Comparison of ENCODE assay signal across 29 cellular contexts in genomic region chr10:53939654-53940053, GRCh38.
"Had no signal": no experiment of that assay in that cellular context is flagged by ENCODE, and none has a peak within 500 bp of the region (broad histone marks: within the 10 kb centered on the region; RNA-seq: fewer than 3 reads in every experiment).

No MANE protein-coding gene starts in this region.

- H3K27me3 ChIP-seq: stomach, suprapubic skin, testis, thyroid gland, tibial artery, tibial nerve, transverse colon, upper lobe of left lung, upper lobe of right lung, uterus, vagina had no signal

- H3K36me3 ChIP-seq: stomach, suprapubic skin, thoracic aorta, thyroid gland, tibial artery, tibial nerve, transverse colon, upper lobe of left lung, upper lobe of right lung, uterus, vagina had no signal

- ATAC-seq: stimulated activated effector memory CD8-positive, alpha-beta T cell treated with anti-CD3 and anti-CD28 coated beads, Interleukin-12 subunit alpha, Interleukin-12 subunit beta, amount 100 ng/mL, for 72 hours; stimulated activated memory B cell treated with anti-CD40 and anti-IgM and Interleukin-4, amounts not matched to agents 10 μg/mL and 1 μg/mL and 100 μg/mL, for 72 hours; stimulated activated naive B cell treated with anti-CD40 and anti-IgM and Interleukin-4, amounts not matched to agents 10 μg/mL and 1 μg/mL and 100 μg/mL, for 72 hours; stimulated activated naive CD8-positive, alpha-beta T cell treated with anti-CD3 and anti-CD28 coated beads, Interleukin-15, amount 100 ng/mL, for 72 hours; stimulated activated naive CD8-positive, alpha-beta T cell treated with anti-CD3 and anti-CD28 coated beads, Interleukin-15, Interleukin-2, amounts not matched to agents 100 U/mL and 50 U/mL, for 24 hours; upper lobe of right lung had no signal

- H3K27ac ChIP-seq: stomach, suprapubic skin, testis, thoracic aorta, thyroid gland, tibial artery, tibial nerve, transverse colon, upper lobe of left lung, upper lobe of right lung, uterus, vagina had no signal

- FAIRE-seq: urothelium cell line had no signal

- H3K9me3 ChIP-seq: stomach, suprapubic skin, testis, thoracic aorta, thyroid gland, tibial artery, tibial nerve, transverse colon, upper lobe of left lung, upper lobe of right lung, uterus, vagina had no signal

- DNase-seq: stimulated activated CD4-positive, alpha-beta T cell treated with anti-CD3 and anti-CD28 coated beads, Interleukin-2, amount 100 ng/mL, for 48 hours; stimulated activated CD4-positive, alpha-beta T cell treated with anti-CD3 and anti-CD28 coated beads, Interleukin-4, amount 100 ng/mL, for 1 hour; stimulated activated CD4-positive, alpha-beta T cell treated with anti-CD3 and anti-CD28 coated beads, Interleukin-4, amount 100 ng/mL, for 24 hours; stimulated activated CD4-positive, alpha-beta T cell treated with anti-CD3 and anti-CD28 coated beads, Interleukin-4, amount 100 ng/mL, for 4 hours; stimulated activated CD8-positive, alpha-beta memory T cell treated with anti-CD3 and anti-CD28 coated beads, Interleukin-4, amount 100 ng/mL, for 48 hours; stimulated activated naive B cell treated with anti-CD40 and anti-IgM and Interleukin-4, amounts not matched to agents 10 μg/mL and 1 μg/mL and 100 μg/mL, for 72 hours; stimulated activated naive CD4-positive, alpha-beta T cell; stimulated activated naive CD4-positive, alpha-beta T cell treated with Interleukin-2 at 50 U/mL for 16 hours; stimulated activated naive CD8-positive, alpha-beta T cell treated with anti-CD3 and anti-CD28 coated beads, Interleukin-15, amount 100 ng/mL, for 72 hours; stimulated activated naive CD8-positive, alpha-beta T cell treated with anti-CD3 and anti-CD28 coated beads, Interleukin-15, Interleukin-2, amounts not matched to agents 100 U/mL and 50 U/mL, for 24 hours; stomach; substantia nigra; testis; thyroid gland; tibial artery; transverse colon; trophoblast cell; upper lobe of left lung; upper lobe of right lung; uterus had no signal

- H3K27me3 Mint-ChIP-seq: stimulated activated memory B cell treated with anti-CD40 and anti-IgM and Interleukin-4, amounts not matched to agents 10 μg/mL and 1 μg/mL and 100 μg/mL, for 72 hours; stimulated activated naive B cell treated with anti-CD40 and anti-IgM and Interleukin-4, amounts not matched to agents 10 μg/mL and 1 μg/mL and 100 μg/mL, for 72 hours; stimulated activated naive CD8-positive, alpha-beta T cell treated with anti-CD3 and anti-CD28 coated beads, Interleukin-15, amount 100 ng/mL, for 72 hours; stimulated activated naive CD8-positive, alpha-beta T cell treated with anti-CD3 and anti-CD28 coated beads, Interleukin-15, Interleukin-2, amounts not matched to agents 100 ng/mL and 50 ng/mL, for 24 hours; type B pancreatic cell had no signal

- H3K4me1 ChIP-seq: stomach, suprapubic skin, testis, thyroid gland, tibial artery, tibial nerve, transverse colon, upper lobe of left lung, upper lobe of right lung, uterus, vagina had no signal

- H3K4me3 ChIP-seq: stomach, suprapubic skin, testis, thoracic aorta, thyroid gland, tibial artery, tibial nerve, transverse colon, upper lobe of left lung, upper lobe of right lung, uterus, vagina had no signal

- H3K27ac Mint-ChIP-seq: stimulated activated effector memory CD8-positive, alpha-beta T cell treated with anti-CD3 and anti-CD28 coated beads, Interleukin-12 subunit alpha, Interleukin-12 subunit beta, amount 100 ng/mL, for 72 hours; stimulated activated memory B cell treated with anti-CD40 and anti-IgM and Interleukin-4, amounts not matched to agents 10 μg/mL and 1 μg/mL and 100 μg/mL, for 72 hours; stimulated activated naive B cell treated with anti-CD40 and anti-IgM and Interleukin-4, amounts not matched to agents 10 μg/mL and 1 μg/mL and 100 μg/mL, for 72 hours; stimulated activated naive CD8-positive, alpha-beta T cell treated with anti-CD3 and anti-CD28 coated beads, Interleukin-15, amount 100 ng/mL, for 72 hours; stimulated activated naive CD8-positive, alpha-beta T cell treated with anti-CD3 and anti-CD28 coated beads, Interleukin-15, Interleukin-2, amounts not matched to agents 100 ng/mL and 50 ng/mL, for 24 hours; type B pancreatic cell had no signal

- H3K36me3 Mint-ChIP-seq: stimulated activated effector memory CD8-positive, alpha-beta T cell treated with anti-CD3 and anti-CD28 coated beads, Interleukin-12 subunit alpha, Interleukin-12 subunit beta, amount 100 ng/mL, for 72 hours; stimulated activated memory B cell treated with anti-CD40 and anti-IgM and Interleukin-4, amounts not matched to agents 10 μg/mL and 1 μg/mL and 100 μg/mL, for 72 hours; stimulated activated naive B cell treated with anti-CD40 and anti-IgM and Interleukin-4, amounts not matched to agents 10 μg/mL and 1 μg/mL and 100 μg/mL, for 72 hours; type B pancreatic cell had no signal

- H3K4me3 Mint-ChIP-seq: stimulated activated effector memory CD8-positive, alpha-beta T cell treated with anti-CD3 and anti-CD28 coated beads, Interleukin-12 subunit alpha, Interleukin-12 subunit beta, amount 100 ng/mL, for 72 hours; stimulated activated memory B cell treated with anti-CD40 and anti-IgM and Interleukin-4, amounts not matched to agents 10 μg/mL and 1 μg/mL and 100 μg/mL, for 72 hours; stimulated activated naive B cell treated with anti-CD40 and anti-IgM and Interleukin-4, amounts not matched to agents 10 μg/mL and 1 μg/mL and 100 μg/mL, for 72 hours; stimulated activated naive CD8-positive, alpha-beta T cell treated with anti-CD3 and anti-CD28 coated beads, Interleukin-15, amount 100 ng/mL, for 72 hours; stimulated activated naive CD8-positive, alpha-beta T cell treated with anti-CD3 and anti-CD28 coated beads, Interleukin-15, Interleukin-2, amounts not matched to agents 100 ng/mL and 50 ng/mL, for 24 hours; type B pancreatic cell had no signal

- H3K4me1 Mint-ChIP-seq: stimulated activated effector memory CD8-positive, alpha-beta T cell treated with anti-CD3 and anti-CD28 coated beads, Interleukin-12 subunit alpha, Interleukin-12 subunit beta, amount 100 ng/mL, for 72 hours; stimulated activated memory B cell treated with anti-CD40 and anti-IgM and Interleukin-4, amounts not matched to agents 10 μg/mL and 1 μg/mL and 100 μg/mL, for 72 hours; stimulated activated naive B cell treated with anti-CD40 and anti-IgM and Interleukin-4, amounts not matched to agents 10 μg/mL and 1 μg/mL and 100 μg/mL, for 72 hours; stimulated activated naive CD8-positive, alpha-beta T cell treated with anti-CD3 and anti-CD28 coated beads, Interleukin-15, amount 100 ng/mL, for 72 hours had no signal

- H3K9me3 Mint-ChIP-seq: type B pancreatic cell had no signal
